In genomic region chr11:107370390-107370789, GRCh38 we compare ENCODE assay signal across 14 cellular contexts.
A peak's percentile ranks its signal among the peaks of the same experiment; 100 is the strongest.
DNase-seq lines count a peak whose midpoint lies in the region; ATAC-seq lines count a peak whose summit lies in the region.
"Had no signal": no experiment of that assay in that cellular context is flagged by ENCODE, and none has a peak within 500 bp of the region (broad histone marks: within the 10 kb centered on the region; RNA-seq: fewer than 3 reads in every experiment).

No MANE protein-coding gene starts in this region.

- no peak for ATAC-seq in GM18868 (IDR thresholded peaks at IDR 0.05; ENCODE audit: unreplicated experiment)
- ATAC-seq: lower lobe of right lung had no signal

- peak; percentile 7 for DNase-seq in DMS53 (lab: John Stamatoyannopoulos, UW)
- DNase-seq in DMS53 treated with DMSO at 0.1 percent for 48 hours (lab: John Stamatoyannopoulos, UW; ENCODE audit: unreplicated experiment): no peak
- DNase-seq in MV-4-11 (lab: John Stamatoyannopoulos, UW): peak; percentile 22
- peak; percentile 32 for DNase-seq in fibroblast of gingiva (ENCODE audit: low read depth)
- peak; percentile 14 for DNase-seq in stromal cell of bone marrow (ENCODE audit: low read depth)
- DNase-seq in stimulated activated CD4-positive, alpha-beta T cell treated with anti-CD3 and anti-CD28 coated beads, Interleukin-4, amount 100 ng/mL, for 24 hours: no peak
- no peak for DNase-seq in NCI-H187 (lab: John Stamatoyannopoulos, UW)
- DNase-seq: 8988T; activated CD4-positive, alpha-beta T cell treated with anti-CD3 and anti-CD28 coated beads, Interleukin-2, amount 10 ng/mL, durations not matched to agents 24 days and 14 days; activated T-cell treated with anti-CD3 and anti-CD28 coated beads, Interleukin-2, amount 50 U/mL, for 1 hour; lower lobe of right lung; NK-92 treated with Interleukin-12 subunit alpha and Interleukin-12 subunit beta, amount 100 ng/mL, for 24 hours; SHP77 had no signal

Comparison
In these comparisons a context has a peak if more than half of its experiments do, and no peak if none do; other contexts are left out.
1. DNase-seq: peak in DMS53 (single experiment), MV-4-11 (single experiment), fibroblast of gingiva (single experiment) and stromal cell of bone marrow (single experiment); none in DMS53 treated with DMSO at 0.1 percent for 48 hours (single experiment), stimulated activated CD4-positive, alpha-beta T cell treated with anti-CD3 and anti-CD28 coated beads, Interleukin-4, amount 100 ng/mL, for 24 hours (single experiment) and NCI-H187 (0 of 2).